9 cellular contexts compared by ENCODE assay signal in genomic region chr7:115475774-115476407, GRCh38.
A peak's percentile ranks its signal among the peaks of the same experiment; 100 is the strongest.
DNase-seq lines count a peak whose midpoint lies in the region; ATAC-seq, FAIRE-seq and TF ChIP-seq lines count a peak whose summit lies in the region.
"Had no signal": no experiment of that assay in that cellular context is flagged by ENCODE, and none has a peak within 500 bp of the region (broad histone marks: within the 10 kb centered on the region; RNA-seq: fewer than 3 reads in every experiment).

No MANE protein-coding gene starts in this region.

- TF ChIP-seq POLR2A in H54 (IDR thresholded peaks at IDR 0.05; ENCODE audit: low read depth, low read length): no peak

- peak; percentile 56 for DNase-seq in ELF-1 (ENCODE audit: low read depth, low spot score)
- DNase-seq in HL-60 (ENCODE audit: low read depth in 1 of 2, low spot score in 1 of 2): peak in 1 of 2 experiments; percentile 11
- no peak for DNase-seq in natural killer cell
- DNase-seq in NCI-H524 treated with DMSO at 0.1 percent for 48 hours (lab: John Stamatoyannopoulos, UW): no peak
- DNase-seq in H54 (ENCODE audit: insufficient read length, low spot score): no peak
- DNase-seq in cerebellar cortex (ENCODE audit: low spot score): no peak
- DNase-seq: MG63 had no signal

- no peak overlapping the region for H3K4me3 ChIP-seq in HL-60 (replicated peaks; ENCODE audit: insufficient read depth, low read length)

- TF ChIP-seq CTCF in HL-60 (IDR thresholded peaks at IDR 0.05; ENCODE audit: insufficient read depth, low read length) (peak; percentile 9), natural killer cell (IDR thresholded peaks at IDR 0.05) (no peak)

- no peaks in the 10 kb centered on the region for H3K9me3 Mint-ChIP-seq in activated T-helper 17 cell treated with anti-CD3 and anti-CD28 coated beads, Interleukin-2, amount 50 U/mL, for 72 hours
- no peaks in the 10 kb centered on the region for H3K9me3 Mint-ChIP-seq in natural killer cell

- H3K4me1 Mint-ChIP-seq in activated T-helper 17 cell treated with anti-CD3 and anti-CD28 coated beads, Interleukin-2, amount 50 U/mL, for 72 hours: peaks cover 6% of the 10 kb centered on the region
- H3K4me1 Mint-ChIP-seq in natural killer cell: peaks cover 18 to 27% of the 10 kb centered on the region in 2 donors

- peaks cover 9% of the 10 kb centered on the region for H3K27me3 ChIP-seq in HL-60 (ENCODE audit: insufficient read depth, poor library complexity, severe bottlenecking)
- H3K27me3 ChIP-seq: MG63 had no signal

- no peaks in the 10 kb centered on the region for H3K36me3 Mint-ChIP-seq in activated T-helper 17 cell treated with anti-CD3 and anti-CD28 coated beads, Interleukin-2, amount 50 U/mL, for 72 hours (ENCODE audit: low read depth)
- H3K36me3 Mint-ChIP-seq in natural killer cell: peaks cover 5% of the 10 kb centered on the region

- H3K27me3 Mint-ChIP-seq in activated T-helper 17 cell treated with anti-CD3 and anti-CD28 coated beads, Interleukin-2, amount 50 U/mL, for 72 hours: peaks cover 19% of the 10 kb centered on the region
- peaks cover 28 to 51% of the 10 kb centered on the region in 2 donors for H3K27me3 Mint-ChIP-seq in natural killer cell (ENCODE audit: low read depth in 2 of 2)

- no peak for FAIRE-seq in H54 (lab: Jason Lieb, UNC)

- H3K27ac ChIP-seq in HL-60 (replicated peaks): no peak overlapping the region

- ATAC-seq in activated T-helper 17 cell treated with anti-CD3 and anti-CD28 coated beads, Interleukin-2, amount 50 U/mL, for 72 hours (replicated peaks): peak; percentile 57
- ATAC-seq in natural killer cell: peak; percentile 54 to 74 (median 64)
- no peak for ATAC-seq in GM18870 (IDR thresholded peaks at IDR 0.05; ENCODE audit: unreplicated experiment)

- H3K27ac Mint-ChIP-seq in activated T-helper 17 cell treated with anti-CD3 and anti-CD28 coated beads, Interleukin-2, amount 50 U/mL, for 72 hours: no peak overlapping the region
- H3K27ac Mint-ChIP-seq in natural killer cell: no peak overlapping the region

- H3K4me3 Mint-ChIP-seq in activated T-helper 17 cell treated with anti-CD3 and anti-CD28 coated beads, Interleukin-2, amount 50 U/mL, for 72 hours: peak overlapping the region; percentile 78
- H3K4me3 Mint-ChIP-seq in natural killer cell: peak overlapping the region; percentile 49

- intact Hi-C loops in natural killer cell (cut with micrococcal nuclease): loop anchor here (1.0 to 5.0 kb wide), 2 partner anchors 119 to 611 kb away; no protein-coding TSS in a partner anchor
